Comparison of ENCODE assay signal across 1 cellular context in genomic region chr1:98331232-98331631, GRCh38.
TF ChIP-seq lines count a peak whose summit lies in the region.

No MANE protein-coding gene starts in this region.

TF ChIP-seq in SK-N-SH treated with all-trans-retinoic acid at 6 μM for 48 hours, 23 proteins besides CTCF, POLR2A, EP300 and RAD21 (continued from another document):
- TF ChIP-seq CREB5 (CRISPR knock-in tag; IDR thresholded peaks at IDR 0.05; ENCODE audit: low read depth) (no peak), ZNF8 (CRISPR knock-in tag; IDR thresholded peaks at IDR 0.05) (no peak), ZNF70 (CRISPR knock-in tag; IDR thresholded peaks at IDR 0.05) (no peak), TOX (CRISPR knock-in tag; IDR thresholded peaks at IDR 0.05; ENCODE audit: borderline replicate concordance) (no peak), ZFP3 (CRISPR knock-in tag; IDR thresholded peaks at IDR 0.05) (no peak)
TF ChIP-seq in SK-N-SH treated with all-trans-retinoic acid at 6 μM for 48 hours: peak in this region for 0.
